8 cellular contexts compared by ENCODE assay signal in the genomic region with DNA sequence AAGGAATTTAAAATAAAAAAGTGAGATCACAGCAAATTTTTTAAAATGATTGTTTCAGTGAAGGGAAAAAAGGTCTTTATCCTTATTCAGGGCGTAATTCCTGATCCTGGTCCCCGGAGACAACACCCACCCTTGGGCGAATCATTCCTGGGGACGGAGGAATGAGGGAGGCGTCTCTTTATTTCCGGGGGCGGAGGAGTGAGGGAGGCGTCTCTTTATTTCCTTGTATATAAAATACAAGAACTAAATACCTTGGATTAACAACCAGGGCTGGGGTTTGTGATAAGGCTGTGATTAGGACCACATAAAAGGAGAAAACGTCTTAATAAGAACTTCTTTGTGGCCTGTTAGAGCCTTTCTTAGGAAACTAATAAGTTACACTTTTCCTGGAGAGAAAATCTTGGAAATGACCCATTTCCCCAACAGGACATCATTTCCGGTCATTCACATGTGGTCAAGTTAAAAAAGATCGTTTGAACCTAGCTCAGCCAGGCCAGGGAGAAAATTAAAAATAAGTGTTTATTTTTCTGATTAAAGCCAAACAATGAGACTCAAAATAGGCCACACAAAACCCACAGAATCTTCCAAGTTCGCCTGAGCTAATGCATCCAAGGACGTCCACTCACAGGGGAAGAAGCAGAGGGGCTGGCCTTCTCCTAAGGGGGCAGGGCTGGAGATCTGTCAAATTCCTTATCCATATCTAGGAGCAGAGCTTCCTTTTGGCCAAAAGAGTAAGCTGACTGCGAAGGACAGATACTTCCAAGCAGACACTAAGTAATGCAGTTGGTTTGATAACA.
DNase-seq lines count a peak whose midpoint lies in the region; ATAC-seq, FAIRE-seq and TF ChIP-seq lines count a peak whose summit lies in the region.

No MANE protein-coding gene starts in this region.

- no peak overlapping the region for H3K4me2 ChIP-seq in parathyroid adenoma (ENCODE audit: low read length)

- H3K36me3 ChIP-seq in parathyroid adenoma (ENCODE audit: control insufficient read depth, insufficient read depth, low read length): no peaks in the 10 kb centered on the region

- no peak for TF ChIP-seq POLR2A in GM12892 (IDR thresholded peaks at IDR 0.05; ENCODE audit: low read depth, low read length)

- no peaks in the 10 kb centered on the region for H3K79me2 ChIP-seq in parathyroid adenoma

- no peak for TF ChIP-seq CTCF in parathyroid adenoma (IDR thresholded peaks at IDR 0.05)

- DNase-seq in COLO829 (ENCODE audit: low spot score) (peak; percentile 70), foreskin melanocyte (peak; percentile 28), AML-193 (lab: John Stamatoyannopoulos, UW) (no peak), GM12892 (ENCODE audit: insufficient read length) (no peak)

- WGBS in adipose tissue, 3 donors: 33 to 45% (median 37%) methylated on average over 14 of the region's 14 CpGs

- no peak for FAIRE-seq in GM12892 (lab: Jason Lieb, UNC)

- H3K9ac ChIP-seq in parathyroid adenoma: no peak overlapping the region

- H3K27ac ChIP-seq in adipose tissue (ENCODE audit: low read depth, low read length): peak overlapping the region; percentile 25
- H3K27ac ChIP-seq in parathyroid adenoma: peak overlapping the region; percentile 78

- H3K4me3 ChIP-seq in parathyroid adenoma (ENCODE audit: low read depth, low read length): no peak overlapping the region

- ATAC-seq in HG02981 (IDR thresholded peaks at IDR 0.05; ENCODE audit: unreplicated experiment): no peak
- ATAC-seq in GM18868 (IDR thresholded peaks at IDR 0.05; ENCODE audit: unreplicated experiment): no peak

- no peaks in the 10 kb centered on the region for H3K27me3 ChIP-seq in parathyroid adenoma (ENCODE audit: control insufficient read depth, insufficient read depth, low read length)

- H3K4me1 ChIP-seq in parathyroid adenoma: peaks cover 7% of the 10 kb centered on the region

- H2AFZ ChIP-seq in parathyroid adenoma: no peak overlapping the region

- H3K9me3 ChIP-seq in parathyroid adenoma (ENCODE audit: control insufficient read depth, low read length): no peaks in the 10 kb centered on the region

Comparison
In these comparisons a context has a peak if more than half of its experiments do, and no peak if none do; other contexts are left out.
1. DNase-seq: peak in COLO829 (single experiment) and foreskin melanocyte (single experiment); none in AML-193 (0 of 2) and GM12892 (single experiment).